Comparison of ENCODE assay signal across 8 cellular contexts in the genomic region with DNA sequence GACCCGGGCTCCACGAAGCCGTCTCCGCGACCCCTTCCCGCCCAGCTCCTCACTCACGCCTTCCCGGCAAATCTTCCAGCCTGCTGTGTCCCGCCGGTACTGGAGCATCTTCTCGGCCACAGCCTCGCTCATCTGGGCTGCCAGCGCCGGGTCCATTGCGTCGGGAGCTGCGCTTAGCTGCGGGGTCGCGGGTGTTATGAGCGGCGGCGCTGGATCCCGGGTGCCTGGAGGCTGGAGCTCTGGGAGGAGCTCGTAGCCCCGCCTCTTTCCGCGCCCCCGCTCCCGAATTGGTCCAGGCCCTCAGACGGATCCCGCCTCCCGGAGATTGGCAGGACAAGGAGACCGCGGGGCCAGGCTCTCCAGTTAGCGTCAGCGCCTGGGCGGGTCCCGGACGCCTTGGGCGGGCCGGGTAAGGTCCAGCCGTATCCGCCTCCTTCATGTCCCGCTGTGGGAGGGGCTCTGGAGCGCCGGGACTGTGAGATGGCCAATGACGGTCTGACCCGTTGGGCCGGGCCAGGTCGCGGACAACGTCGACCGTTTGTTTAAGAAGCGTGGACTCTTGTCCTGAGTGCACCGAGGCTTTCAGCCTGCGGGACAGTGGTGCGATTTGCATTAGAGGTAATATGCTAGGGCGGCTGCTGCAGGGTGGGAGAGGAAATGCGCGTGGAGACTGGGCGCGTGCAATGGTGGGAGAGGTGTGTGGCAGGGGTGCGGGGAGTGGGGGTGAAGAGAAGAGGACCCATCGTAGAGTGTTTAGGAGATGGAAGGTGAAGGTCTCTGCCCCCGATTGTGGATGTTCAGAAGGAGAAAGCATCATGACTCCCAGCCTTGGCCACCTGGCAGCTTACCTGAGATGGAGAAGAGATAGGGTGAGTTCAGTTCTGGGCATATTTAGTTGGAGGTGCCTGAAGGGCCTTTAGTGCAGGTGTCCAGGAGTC. TPM values are rescaled to one million over a fixed set of nuclear protein-coding genes. Genes with fewer than 3 reads are reported as not detected.
DNase-seq lines count a peak whose midpoint lies in the region; ATAC-seq and TF ChIP-seq lines count a peak whose summit lies in the region.

A gene with protein sequence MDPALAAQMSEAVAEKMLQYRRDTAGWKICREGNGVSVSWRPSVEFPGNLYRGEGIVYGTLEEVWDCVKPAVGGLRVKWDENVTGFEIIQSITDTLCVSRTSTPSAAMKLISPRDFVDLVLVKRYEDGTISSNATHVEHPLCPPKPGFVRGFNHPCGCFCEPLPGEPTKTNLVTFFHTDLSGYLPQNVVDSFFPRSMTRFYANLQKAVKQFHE (minus strand): TSS at position 198 of the 938 bp plus-strand sequence. CDS start 42 bp downstream, at position 156.

- peak; percentile 100 for ATAC-seq in stimulated activated naive CD8-positive, alpha-beta T cell treated with anti-CD3 and anti-CD28 coated beads, Interleukin-15, amount 100 ng/mL, for 72 hours

- H3K4me1 Mint-ChIP-seq in stimulated activated naive CD8-positive, alpha-beta T cell treated with anti-CD3 and anti-CD28 coated beads, Interleukin-15, amount 100 ng/mL, for 72 hours = peaks cover 58% of the 10 kb centered on the region

- H2AFZ ChIP-seq in Loucy (ENCODE audit: low read length) = peak within 1 kb of the TSS; percentile 97
- peak within 1 kb of the TSS; percentile 82 for H2AFZ ChIP-seq in neural cell (ENCODE audit: low read depth, low read length)

- H3K36me3 ChIP-seq in H7 (replicated peaks; ENCODE audit: control insufficient read depth, insufficient read depth, low read length) = peaks cover 2% of the 10 kb centered on the region; the same call in 1 of the 2 replicates
- H3K36me3 ChIP-seq in Loucy (ENCODE audit: insufficient read depth, low read length) = no peaks in the 10 kb centered on the region
- H3K36me3 ChIP-seq in neural cell (ENCODE audit: insufficient read depth, low read length) = no peaks in the 10 kb centered on the region

- no peaks in the 10 kb centered on the region for H3F3A ChIP-seq in Loucy (ENCODE audit: low read depth)
- no peaks in the 10 kb centered on the region for H3F3A ChIP-seq in neural cell (ENCODE audit: insufficient read depth, low read length, poor library complexity, severe bottlenecking)

- H3K9me2 ChIP-seq in Loucy (replicated peaks; ENCODE audit: low read depth, low read length) (no peaks in the 10 kb centered on the region), neural cell (ENCODE audit: insufficient read depth, low read length) (no peaks in the 10 kb centered on the region)

- peaks cover 11% of the 10 kb centered on the region for H3K4me1 ChIP-seq in Loucy (ENCODE audit: insufficient read depth, low read length, poor library complexity, severe bottlenecking)

- H3K27me3 Mint-ChIP-seq in stimulated activated naive CD8-positive, alpha-beta T cell treated with anti-CD3 and anti-CD28 coated beads, Interleukin-15, amount 100 ng/mL, for 72 hours = no peaks in the 10 kb centered on the region

- H3K4me3 ChIP-seq in H7 (ENCODE audit: insufficient read depth, low read depth, low read length) (peak within 1 kb of the TSS; percentile 82), Loucy (ENCODE audit: low read length, poor library complexity, severe bottlenecking) (peak within 1 kb of the TSS; percentile 88), fibroblast of villous mesenchyme (ENCODE audit: low read depth, low read length) (peak within 1 kb of the TSS; percentile 95), neural cell (ENCODE audit: low read length) (peak within 1 kb of the TSS; percentile 94)

- H3K27ac Mint-ChIP-seq in stimulated activated naive CD8-positive, alpha-beta T cell treated with anti-CD3 and anti-CD28 coated beads, Interleukin-15, amount 100 ng/mL, for 72 hours = peak within 1 kb of the TSS; percentile 90 to 94

- H3K9me3 Mint-ChIP-seq in stimulated activated naive CD8-positive, alpha-beta T cell treated with anti-CD3 and anti-CD28 coated beads, Interleukin-15, amount 100 ng/mL, for 72 hours = no peaks in the 10 kb centered on the region

- H4K20me1 ChIP-seq in Loucy (ENCODE audit: insufficient read depth, low read length, poor library complexity, severe bottlenecking) (no peaks in the 10 kb centered on the region), neural cell (ENCODE audit: insufficient read depth) (no peaks in the 10 kb centered on the region)

- no peak within 1 kb of the TSS for H3K27ac ChIP-seq in neural cell (ENCODE audit: low read length)

- peak within 1 kb of the TSS; percentile 98 for H3K4me3 Mint-ChIP-seq in stimulated activated naive CD8-positive, alpha-beta T cell treated with anti-CD3 and anti-CD28 coated beads, Interleukin-15, amount 100 ng/mL, for 72 hours

- TF ChIP-seq CTCF in Loucy (conservative IDR thresholded peaks at IDR 0.05; ENCODE audit: low read length) = no peak
- TF ChIP-seq CTCF in fibroblast of villous mesenchyme (IDR thresholded peaks at IDR 0.05; ENCODE audit: insufficient read depth, low read depth, low read length) = no peak
- TF ChIP-seq CTCF in neural cell (IDR thresholded peaks at IDR 0.05; ENCODE audit: poor library complexity, severe bottlenecking) = peak; percentile 47

- peak; percentile 10 for TF ChIP-seq RAD21 in neural cell (conservative IDR thresholded peaks at IDR 0.05)

- peaks cover 5% of the 10 kb centered on the region; the same call in 1 of the 2 replicates for H3K79me2 ChIP-seq in Loucy (ENCODE audit: insufficient read depth, low read length)
- no peaks in the 10 kb centered on the region for H3K79me2 ChIP-seq in neural cell (replicated peaks; ENCODE audit: insufficient read depth, low read length)

- H3K9ac ChIP-seq in Loucy (ENCODE audit: low read depth, low read length, poor library complexity, severe bottlenecking) (peak within 1 kb of the TSS; percentile 78), neural cell (ENCODE audit: low read length) (peak within 1 kb of the TSS; percentile 66)

- TF ChIP-seq EP300 in neural cell (conservative IDR thresholded peaks at IDR 0.05; ENCODE audit: poor library complexity, severe bottlenecking) = peak; percentile 13

- peak within 1 kb of the TSS; percentile 89 for H3K4me2 ChIP-seq in Loucy (ENCODE audit: low read depth, low read length, poor library complexity, severe bottlenecking)
- peak within 1 kb of the TSS; percentile 8 for H3K4me2 ChIP-seq in neural cell (ENCODE audit: low read length)

- peaks cover 4% of the 10 kb centered on the region; the same call in 1 of the 2 replicates for H3K27me3 ChIP-seq in H7 (ENCODE audit: control insufficient read depth, insufficient read depth, low read length)
- no peaks in the 10 kb centered on the region for H3K27me3 ChIP-seq in Loucy (ENCODE audit: insufficient read depth, low read length, poor library complexity, severe bottlenecking)
- H3K27me3 ChIP-seq in neural cell (ENCODE audit: insufficient read depth, low read depth, low read length) = no peaks in the 10 kb centered on the region

- peak; percentile 99 for DNase-seq in ELF-1 (ENCODE audit: low read depth, low spot score)
- DNase-seq in H7 = peak; percentile 99
- DNase-seq in activated effector memory CD4-positive, alpha-beta T cell treated with anti-CD3 and anti-CD28 coated beads, Interleukin-2, amount 50 U/mL, for 16 hours = peak; percentile 98
- DNase-seq in fibroblast of villous mesenchyme (ENCODE audit: low read depth) = peak; percentile 98
- DNase-seq in stimulated activated naive CD8-positive, alpha-beta T cell treated with anti-CD3 and anti-CD28 coated beads, Interleukin-15, amount 100 ng/mL, for 72 hours = peak; percentile 92 to 95

- peak; percentile 66 for TF ChIP-seq POLR2A in Raji (IDR thresholded peaks at IDR 0.05; ENCODE audit: insufficient read depth, low read depth, low read length)

- no peaks in the 10 kb centered on the region for H3K9me3 ChIP-seq in Loucy (ENCODE audit: insufficient read depth, low read depth, low read length)
- no peaks in the 10 kb centered on the region for H3K9me3 ChIP-seq in neural cell (ENCODE audit: low read length)

TF ChIP-seq in neural cell, 6 proteins besides CTCF, POLR2A, EP300 and RAD21:
- peak; percentile 74 for TF ChIP-seq TAF1 (IDR thresholded peaks at IDR 0.05; ENCODE audit: low read depth)
- peak; percentile 72 for TF ChIP-seq MXI1 (conservative IDR thresholded peaks at IDR 0.05; ENCODE audit: poor library complexity, severe bottlenecking)
- no peak for TF ChIP-seq EZH2 (IDR thresholded peaks at IDR 0.05; ENCODE audit: borderline replicate concordance, insufficient read depth, low read length, poor library complexity, severe bottlenecking)
- peak; percentile 20 for TF ChIP-seq POLR2AphosphoS5 (IDR thresholded peaks at IDR 0.05)
- peak; percentile 12 for TF ChIP-seq SMC3 (conservative IDR thresholded peaks at IDR 0.05; ENCODE audit: poor library complexity)
- TF ChIP-seq, protein P1, sequence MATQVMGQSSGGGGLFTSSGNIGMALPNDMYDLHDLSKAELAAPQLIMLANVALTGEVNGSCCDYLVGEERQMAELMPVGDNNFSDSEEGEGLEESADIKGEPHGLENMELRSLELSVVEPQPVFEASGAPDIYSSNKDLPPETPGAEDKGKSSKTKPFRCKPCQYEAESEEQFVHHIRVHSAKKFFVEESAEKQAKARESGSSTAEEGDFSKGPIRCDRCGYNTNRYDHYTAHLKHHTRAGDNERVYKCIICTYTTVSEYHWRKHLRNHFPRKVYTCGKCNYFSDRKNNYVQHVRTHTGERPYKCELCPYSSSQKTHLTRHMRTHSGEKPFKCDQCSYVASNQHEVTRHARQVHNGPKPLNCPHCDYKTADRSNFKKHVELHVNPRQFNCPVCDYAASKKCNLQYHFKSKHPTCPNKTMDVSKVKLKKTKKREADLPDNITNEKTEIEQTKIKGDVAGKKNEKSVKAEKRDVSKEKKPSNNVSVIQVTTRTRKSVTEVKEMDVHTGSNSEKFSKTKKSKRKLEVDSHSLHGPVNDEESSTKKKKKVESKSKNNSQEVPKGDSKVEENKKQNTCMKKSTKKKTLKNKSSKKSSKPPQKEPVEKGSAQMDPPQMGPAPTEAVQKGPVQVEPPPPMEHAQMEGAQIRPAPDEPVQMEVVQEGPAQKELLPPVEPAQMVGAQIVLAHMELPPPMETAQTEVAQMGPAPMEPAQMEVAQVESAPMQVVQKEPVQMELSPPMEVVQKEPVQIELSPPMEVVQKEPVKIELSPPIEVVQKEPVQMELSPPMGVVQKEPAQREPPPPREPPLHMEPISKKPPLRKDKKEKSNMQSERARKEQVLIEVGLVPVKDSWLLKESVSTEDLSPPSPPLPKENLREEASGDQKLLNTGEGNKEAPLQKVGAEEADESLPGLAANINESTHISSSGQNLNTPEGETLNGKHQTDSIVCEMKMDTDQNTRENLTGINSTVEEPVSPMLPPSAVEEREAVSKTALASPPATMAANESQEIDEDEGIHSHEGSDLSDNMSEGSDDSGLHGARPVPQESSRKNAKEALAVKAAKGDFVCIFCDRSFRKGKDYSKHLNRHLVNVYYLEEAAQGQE (IDR thresholded peaks at IDR 0.05; ENCODE audit: borderline replicate concordance) = peak; percentile 78

RNA-seq across cellular contexts. Expression of the gene that starts here (rescaled TPM):
- 3.4 TPM in 2 replicates for total RNA-seq in H7 (2014; rRNA removed; shearing (Covaris generic))
- 9.3 and 14.7 TPM in 2 replicates for total RNA-seq in fibroblast of villous mesenchyme
- 0.10 and 0.76 TPM in 2 replicates for polyA plus RNA-seq in neural cell
- 0.24 and 2.4 TPM in 2 replicates for polyA minus RNA-seq in neural cell
